In the genomic region with DNA sequence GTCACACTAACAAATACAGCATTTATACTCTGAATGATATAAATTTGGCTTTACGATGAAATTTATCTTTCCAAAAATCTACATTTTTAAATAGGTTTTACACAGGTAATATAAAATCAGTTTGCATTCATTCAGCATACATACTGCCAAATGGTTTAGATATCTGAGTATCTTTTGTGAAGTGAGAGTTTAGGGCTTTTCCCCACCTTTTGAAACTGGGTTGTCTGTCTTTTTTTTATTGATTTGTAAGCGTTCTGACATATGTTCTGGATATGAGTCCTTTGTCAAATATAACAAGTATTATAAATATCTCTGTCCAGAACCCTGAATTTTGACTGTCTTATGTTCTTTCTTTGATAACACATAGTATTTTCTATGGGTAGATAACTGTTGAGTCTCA, we compare ENCODE assay signal across 35 cellular contexts. TPM values are rescaled to one million over a fixed set of nuclear protein-coding genes. Genes with fewer than 3 reads are reported as not detected.
"Had no signal": no experiment of that assay in that cellular context is flagged by ENCODE, and none has a peak within 500 bp of the region (broad histone marks: within the 10 kb centered on the region; RNA-seq: fewer than 3 reads in every experiment).

No MANE protein-coding gene starts in this region.

- H3K9me3 ChIP-seq: ascending aorta, colonic mucosa had no signal

- H3K27me3 Mint-ChIP-seq: activated CD8-positive, alpha-beta T cell treated with anti-CD3 and anti-CD28 coated beads for 36 hours; activated naive CD4-positive, alpha-beta T cell treated with anti-CD3 and anti-CD28 coated beads, Interleukin-2, amount 10 ng/mL, durations not matched to agents 7 days and 5 days; activated naive CD8-positive, alpha-beta T cell treated with anti-CD3 and anti-CD28 coated beads, Interleukin-2, amount 10 ng/mL, durations not matched to agents 7 days and 5 days; T-helper 17 cell had no signal

- H2AFZ ChIP-seq: hepatocyte had no signal

- H3K27me3 ChIP-seq: ascending aorta, breast epithelium, cardiac muscle cell, colonic mucosa, esophagus squamous epithelium, gastroesophageal sphincter, heart right ventricle, hepatocyte had no signal

- H3K36me3 ChIP-seq: breast epithelium, cardiac muscle cell, colonic mucosa had no signal

- H3K4me3 ChIP-seq: ascending aorta, breast epithelium, cardiac muscle cell, colonic mucosa, esophagus squamous epithelium, gastroesophageal sphincter, heart right ventricle, hepatocyte had no signal

- ATAC-seq: activated CD8-positive, alpha-beta T cell treated with anti-CD3 and anti-CD28 coated beads for 36 hours; activated T-cell treated with anti-CD3 and anti-CD28 coated beads, Interleukin-2, amount 50 U/mL, for 4 hours; gastroesophageal sphincter; heart right ventricle; T-helper 17 cell had no signal

- H3K4me2 ChIP-seq: hepatocyte had no signal

- H3K27ac Mint-ChIP-seq: activated CD8-positive, alpha-beta T cell treated with anti-CD3 and anti-CD28 coated beads for 36 hours; activated naive CD4-positive, alpha-beta T cell treated with anti-CD3 and anti-CD28 coated beads, Interleukin-2, amount 10 ng/mL, durations not matched to agents 7 days and 5 days; activated naive CD8-positive, alpha-beta T cell treated with anti-CD3 and anti-CD28 coated beads, Interleukin-2, amount 10 ng/mL, durations not matched to agents 7 days and 5 days; brain; T-helper 17 cell; T-helper 2 cell treated with Interferon-gamma antibody and Interleukin-4, amounts not matched to agents 5 μg/mL and 100 μg/mL, for 36 hours had no signal

- DNase-seq: activated CD4-positive, alpha-beta T cell treated with anti-CD3 and anti-CD28 coated beads for 48 hours; activated CD4-positive, alpha-beta T cell treated with anti-CD3 and anti-CD28 coated beads, Interleukin-2, amount 50 U/mL, for 1 hour; activated CD4-positive, alpha-beta T cell treated with anti-CD3 and anti-CD28 coated beads, Interleukin-2, amount 50 U/mL, for 48 hours; activated CD4-positive, CD25-positive, alpha-beta regulatory T cell; activated CD4-positive, CD25-positive, alpha-beta regulatory T cell treated with anti-CD3 and anti-CD28 coated beads, Interleukin-2, amount 50 U/mL, for 72 hours; activated CD8-positive, alpha-beta memory T cell treated with anti-CD3 and anti-CD28 coated beads for 24 hours; activated CD8-positive, alpha-beta T cell treated with anti-CD3 and anti-CD28 coated beads for 36 hours; activated gamma-delta T cell; activated naive CD4-positive, alpha-beta T cell; activated naive CD4-positive, alpha-beta T cell treated with anti-CD3 and anti-CD28 coated beads, Interleukin-2, amount 10 ng/mL, durations not matched to agents 7 days and 5 days; activated naive CD8-positive, alpha-beta T cell treated with anti-CD3 and anti-CD28 coated beads, Interleukin-2, amount 10 ng/mL, durations not matched to agents 7 days and 5 days; activated T-cell treated with anti-CD3 and anti-CD28 coated beads, Interleukin-2, amount 50 U/mL, for 4 hours; central memory CD4-positive, alpha-beta T cell; cerebellar nuclear complex; colonic mucosa; effector CD8-positive, alpha-beta T cell; esophagus squamous epithelium; foreskin melanocyte; heart right ventricle; T-helper 17 cell; T1000; WERI-Rb-1 had no signal

- H3K27ac ChIP-seq: ascending aorta, breast epithelium, cardiac muscle cell, colonic mucosa, epithelial cell of prostate, esophagus squamous epithelium, gastroesophageal sphincter, heart right ventricle, hepatocyte, WERI-Rb-1 had no signal

- H3K4me1 ChIP-seq: ascending aorta, breast epithelium, colonic mucosa had no signal

- H3K4me3 Mint-ChIP-seq: activated CD8-positive, alpha-beta T cell treated with anti-CD3 and anti-CD28 coated beads for 36 hours; activated naive CD4-positive, alpha-beta T cell treated with anti-CD3 and anti-CD28 coated beads, Interleukin-2, amount 10 ng/mL, durations not matched to agents 7 days and 5 days; activated naive CD8-positive, alpha-beta T cell treated with anti-CD3 and anti-CD28 coated beads, Interleukin-2, amount 10 ng/mL, durations not matched to agents 7 days and 5 days; activated T-cell treated with anti-CD3 and anti-CD28 coated beads, Interleukin-2, amount 50 U/mL, for 4 hours; brain; T-helper 17 cell; T-helper 2 cell treated with Interferon-gamma antibody and Interleukin-4, amounts not matched to agents 5 μg/mL and 100 μg/mL, for 36 hours had no signal

RNA-seq across cellular contexts. Expression of gene HDC, which starts 47.1 kb away (rescaled TPM):
- total RNA-seq: activated CD8-positive, alpha-beta T cell treated with anti-CD3 and anti-CD28 coated beads for 36 hours; ascending aorta; cardiac muscle cell; dermis microvascular lymphatic vessel endothelial cell; endothelial cell of umbilical vein; fibroblast of lung; fibroblast of villous mesenchyme; glomerular endothelial cell; hepatocyte had no signal
